Comparison of ENCODE assay signal across 22 cellular contexts in genomic region chr13:80313668-80314278, GRCh38. TPM values are rescaled to one million over a fixed set of nuclear protein-coding genes. Genes with fewer than 3 reads are reported as not detected.
"Had no signal": no experiment of that assay in that cellular context is flagged by ENCODE, and none has a peak within 500 bp of the region (broad histone marks: within the 10 kb centered on the region; RNA-seq: fewer than 3 reads in every experiment).

No MANE protein-coding gene starts in this region.

- H2AFZ ChIP-seq: hepatocyte had no signal

- H3K4me1 ChIP-seq: prostate gland, thyroid gland had no signal

- H3K36me3 Mint-ChIP-seq: immature natural killer cell; natural killer cell treated with Interleukin-12 subunit alpha and Interleukin-12 subunit beta and Interleukin-15 and Interleukin-18, amount 100 ng/mL, for 72 hours had no signal

- H3K27me3 Mint-ChIP-seq: activated CD4-positive, alpha-beta T cell treated with anti-CD3 and anti-CD28 coated beads, Interleukin-2, amount 10 ng/mL, durations not matched to agents 24 days and 14 days; activated naive CD4-positive, alpha-beta T cell treated with anti-CD3 and anti-CD28 coated beads, Interleukin-2, amount 50 U/mL, for 24 hours; brain; natural killer cell treated with Interleukin-12 subunit alpha and Interleukin-12 subunit beta and Interleukin-15 and Interleukin-18, amount 100 ng/mL, for 72 hours had no signal

- H3K27ac Mint-ChIP-seq: activated CD4-positive, alpha-beta T cell treated with anti-CD3 and anti-CD28 coated beads, Interleukin-2, amount 10 ng/mL, durations not matched to agents 24 days and 14 days; activated CD8-positive, alpha-beta T cell treated with anti-CD3 and anti-CD28 coated beads, Interleukin-2, amount 10 ng/mL, durations not matched to agents 7 days and 5 days; activated naive CD4-positive, alpha-beta T cell treated with anti-CD3 and anti-CD28 coated beads, Interleukin-2, amount 50 U/mL, for 24 hours; brain; immature natural killer cell; natural killer cell treated with Interleukin-12 subunit alpha and Interleukin-12 subunit beta and Interleukin-15 and Interleukin-18, amount 100 ng/mL, for 72 hours had no signal

- H3K79me2 ChIP-seq: hepatocyte had no signal

- H3K4me1 Mint-ChIP-seq: activated CD4-positive, alpha-beta T cell treated with anti-CD3 and anti-CD28 coated beads, Interleukin-2, amount 10 ng/mL, durations not matched to agents 24 days and 14 days; activated naive CD4-positive, alpha-beta T cell treated with anti-CD3 and anti-CD28 coated beads, Interleukin-2, amount 50 U/mL, for 24 hours; immature natural killer cell had no signal

- H3K27ac ChIP-seq: hepatocyte, ovary, prostate gland, thyroid gland had no signal

- H3K4me2 ChIP-seq: hepatocyte had no signal

- H3K9me3 ChIP-seq: ovary, prostate gland, thyroid gland had no signal

- H3K36me3 ChIP-seq: ovary, prostate gland, thyroid gland had no signal

- H3K4me3 Mint-ChIP-seq: activated CD4-positive, alpha-beta T cell treated with anti-CD3 and anti-CD28 coated beads, Interleukin-2, amount 10 ng/mL, durations not matched to agents 24 days and 14 days; activated CD8-positive, alpha-beta T cell treated with anti-CD3 and anti-CD28 coated beads, Interleukin-2, amount 10 ng/mL, durations not matched to agents 7 days and 5 days; activated naive CD4-positive, alpha-beta T cell treated with anti-CD3 and anti-CD28 coated beads, Interleukin-2, amount 50 U/mL, for 24 hours; brain; immature natural killer cell; natural killer cell treated with Interleukin-12 subunit alpha and Interleukin-12 subunit beta and Interleukin-15 and Interleukin-18, amount 100 ng/mL, for 72 hours had no signal

- H3K27me3 ChIP-seq: hepatocyte, ovary, thyroid gland had no signal

- H3K4me3 ChIP-seq: hepatocyte, ovary, prostate gland, thyroid gland had no signal

- DNase-seq: activated CD4-positive, alpha-beta T cell treated with anti-CD3 and anti-CD28 coated beads, Interleukin-2, amount 10 ng/mL, durations not matched to agents 24 days and 14 days; activated CD8-positive, alpha-beta T cell treated with anti-CD3 and anti-CD28 coated beads, Interleukin-2, amount 10 ng/mL, durations not matched to agents 7 days and 5 days; activated gamma-delta T cell treated with Interleukin-2 at 50 U/mL for 16 hours; activated T-cell treated with anti-CD3 and anti-CD28 coated beads, Interleukin-2, amount 50 U/mL, for 1 hour; aorta; central memory CD4-positive, alpha-beta T cell; dermis blood vessel endothelial cell; effector CD8-positive, alpha-beta T cell; glutamatergic neuron; immature natural killer cell; left ventricle myocardium superior; midbrain; ovary; stimulated activated CD4-positive, alpha-beta T cell treated with anti-CD3 and anti-CD28 coated beads, Interleukin-4, amount 100 ng/mL, for 4 hours; stimulated activated naive CD8-positive, alpha-beta T cell treated with anti-CD3 and anti-CD28 coated beads, Interleukin-15, Interleukin-2, amounts not matched to agents 100 U/mL and 50 U/mL, for 24 hours; thyroid gland had no signal

- H3K9me3 Mint-ChIP-seq: activated CD4-positive, alpha-beta T cell treated with anti-CD3 and anti-CD28 coated beads, Interleukin-2, amount 10 ng/mL, durations not matched to agents 24 days and 14 days; activated naive CD4-positive, alpha-beta T cell treated with anti-CD3 and anti-CD28 coated beads, Interleukin-2, amount 50 U/mL, for 24 hours; immature natural killer cell; natural killer cell treated with Interleukin-12 subunit alpha and Interleukin-12 subunit beta and Interleukin-15 and Interleukin-18, amount 100 ng/mL, for 72 hours had no signal

RNA-seq across cellular contexts. Expression of gene SPRY2, which starts 27.2 kb away (rescaled TPM):
- total RNA-seq: T-helper 2 cell treated with Interferon-gamma antibody and Interleukin-4, amounts not matched to agents 100 ng/mL and 5 ng/mL, for 36 hours had no signal
